In the genomic region with DNA sequence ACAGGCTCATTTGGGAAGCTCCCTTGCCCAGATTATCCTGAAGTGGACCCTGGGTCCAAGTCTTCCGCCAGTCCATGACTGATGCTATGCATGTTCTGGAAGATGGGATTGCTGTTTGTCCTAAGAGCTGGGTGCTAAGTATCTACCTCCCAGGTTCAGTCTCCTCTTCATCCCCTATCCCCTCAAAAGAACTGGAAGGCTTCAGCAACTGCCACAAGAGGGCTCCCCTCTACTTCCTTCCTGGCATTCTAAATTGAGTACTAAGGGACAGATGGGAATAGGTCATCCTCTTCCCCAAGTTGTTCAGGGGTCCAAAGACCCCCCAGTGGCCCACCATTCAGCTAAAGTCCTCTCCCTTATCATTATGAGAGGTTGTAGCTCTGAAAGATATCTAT, we compare ENCODE assay signal across 11 cellular contexts. TPM values are rescaled to one million over a fixed set of nuclear protein-coding genes. Genes with fewer than 3 reads are reported as not detected.
A peak's percentile ranks its signal among the peaks of the same experiment; 100 is the strongest.
DNase-seq lines count a peak whose midpoint lies in the region; ATAC-seq, FAIRE-seq and TF ChIP-seq lines count a peak whose summit lies in the region.
"Had no signal": no experiment of that assay in that cellular context is flagged by ENCODE, and none has a peak within 500 bp of the region (broad histone marks: within the 10 kb centered on the region; RNA-seq: fewer than 3 reads in every experiment).

No MANE protein-coding gene starts in this region.

- intact Hi-C loops in HepG2 (cut with micrococcal nuclease; ENCODE audit: unreplicated experiment) (no loop called here), body of pancreas (cut with DNase I) (loop anchor here (10.0 kb wide), 1 partner anchor 80 kb away; a partner anchor contains a TSS)

- DNase-seq in HepG2 (ENCODE audit: low spot score) (peak; percentile 23), body of pancreas (no peak), NCI-H774 (lab: John Stamatoyannopoulos, UW) (no peak)
- DNase-seq: activated gamma-delta T cell had no signal

- no peaks in the 10 kb centered on the region for H3K9me3 ChIP-seq in HepG2 (ENCODE audit: low read length)
- H3K9me3 ChIP-seq in body of pancreas = no peaks in the 10 kb centered on the region
- H3K9me3 ChIP-seq: heart left ventricle had no signal

- no peak for FAIRE-seq in HepG2 (lab: Jason Lieb, UNC)

- H3K27ac ChIP-seq in C4-2B = no peak overlapping the region
- H3K27ac ChIP-seq in VCaP = no peak overlapping the region
- H3K27ac ChIP-seq in HepG2 (ENCODE audit: extremely low read length, insufficient read depth, low read length) = no peak overlapping the region
- H3K27ac ChIP-seq in body of pancreas = no peak overlapping the region

- H3K4me3 ChIP-seq in HepG2 (replicated peaks in 1 of 3; ENCODE audit: insufficient read depth in 1 of 3, low read depth in 2 of 3, low read length in 3 of 3) = no peak overlapping the region
- H3K4me3 ChIP-seq in body of pancreas = no peak overlapping the region
- H3K4me3 ChIP-seq: heart left ventricle had no signal

- H3K9ac ChIP-seq in HepG2 (ENCODE audit: insufficient read depth, low read depth, low read length) = no peak overlapping the region

- no peaks in the 10 kb centered on the region for H3K27me3 ChIP-seq in HepG2 (ENCODE audit: control insufficient read depth in 1 of 2, insufficient read depth in 2 of 2, low read length in 2 of 2)
- H3K27me3 ChIP-seq in body of pancreas = no peaks in the 10 kb centered on the region
- H3K27me3 ChIP-seq: heart left ventricle had no signal

- TF ChIP-seq CTCF in C4-2B (conservative IDR thresholded peaks at IDR 0.05) = peak; percentile 34
- TF ChIP-seq CTCF in GM12873 (IDR thresholded peaks at IDR 0.05; ENCODE audit: insufficient read depth, low read depth, low read length, missing control alignments) = peak; percentile 38
- peak; percentile 65 for TF ChIP-seq CTCF in VCaP (conservative IDR thresholded peaks at IDR 0.05)
- peak; percentile 50 for TF ChIP-seq CTCF in HepG2 (CRISPR knock-in tag; IDR thresholded peaks at IDR 0.05)
- peak in 1 of 7 experiments; percentile 21 for TF ChIP-seq CTCF in body of pancreas (IDR thresholded peaks at IDR 0.05)

- TF ChIP-seq POLR2A in HepG2 (IDR thresholded peaks at IDR 0.05; ENCODE audit: insufficient read depth in 1 of 2, low read depth in 2 of 2, low read length in 2 of 2) = no peak
- no peak for TF ChIP-seq POLR2A in body of pancreas (IDR thresholded peaks at IDR 0.05)

- CTCF ChIA-PET in HepG2 (lab: Yijun Ruan, JAX; ENCODE audit: low intra/inter-chr PET ratio, low total read pairs) = interaction anchor here (1.2 to 1.4 kb wide), 2 partner anchors 61 to 81 kb away, joined by 5 read pairs; no protein-coding TSS in a partner anchor

- H3K4me2 ChIP-seq in HepG2 (ENCODE audit: low read depth, low read length) = no peak overlapping the region

- POLR2A ChIA-PET in HepG2 (lab: Yijun Ruan, JAX) = no interaction called here

- H4K20me1 ChIP-seq in HepG2 (ENCODE audit: insufficient read depth, low read length) = no peaks in the 10 kb centered on the region; the same call in 1 of the 2 replicates

- no peak overlapping the region for H2AFZ ChIP-seq in HepG2 (ENCODE audit: low read length)

- H3K79me2 ChIP-seq in HepG2 (ENCODE audit: insufficient read depth, low read length) = no peaks in the 10 kb centered on the region

- TF ChIP-seq RAD21 in HepG2 (CRISPR knock-in tag; IDR thresholded peaks at IDR 0.05) = no peak

- no TSS peak for BruUV-seq in HepG2 (replicated peaks; lab: Mats Ljungman, UMichigan)

- TF ChIP-seq EP300 in HepG2 (IDR thresholded peaks at IDR 0.05; ENCODE audit: low read depth in 2 of 2, low read length in 2 of 2) (no peak), HepG2 (CRISPR knock-in tag; IDR thresholded peaks at IDR 0.05; ENCODE audit: borderline replicate concordance) (no peak)

- in situ Hi-C loops in HepG2 (cut with HindIII; ENCODE audit: extremely low pct_ligation_motif_present, low pct_unique_long_range_greater_than_20kb) = no loop called here

- no peaks in the 10 kb centered on the region for H3K4me1 ChIP-seq in HepG2 (ENCODE audit: insufficient read depth, low read length)
- no peaks in the 10 kb centered on the region for H3K4me1 ChIP-seq in body of pancreas
- H3K4me1 ChIP-seq: heart left ventricle had no signal

- ATAC-seq in HepG2 = peak; percentile 55
- no peak for ATAC-seq in body of pancreas
- ATAC-seq in HG03469 (IDR thresholded peaks at IDR 0.05; ENCODE audit: unreplicated experiment) = no peak
- ATAC-seq in HG03378 (IDR thresholded peaks at IDR 0.05; ENCODE audit: unreplicated experiment) = no peak
- ATAC-seq: heart left ventricle, Right ventricle myocardium inferior had no signal

- peaks cover 9 to 63% of the 10 kb centered on the region in 2 experiments for H3K36me3 ChIP-seq in HepG2 (replicated peaks in 1 of 2; ENCODE audit: control insufficient read depth in 1 of 2, insufficient read depth in 2 of 2, low read length in 2 of 2)
- H3K36me3 ChIP-seq in body of pancreas (replicated peaks in 1 of 2; ENCODE audit: insufficient read depth in 1 of 2, low read depth in 2 of 2) = peaks cover 0 to 7% of the 10 kb centered on the region in 2 donors

- 100% methylated on average over 1 of the region's 1 CpG for WGBS in HepG2 (ENCODE audit: low lambda C conversion rate)
- 93 to 100% methylated on average over 1 of the region's 1 CpG for WGBS in body of pancreas, 2 donors

RNA-seq across cellular contexts. Expression of a gene that starts 9.0 kb away (rescaled TPM):
- total RNA-seq in HepG2 (2016; rRNA removed; fragmentation: Illumina TruSeq; extraction: Trizol) (6.0 and 15.5 TPM in 2 replicates), body of pancreas (10 to 100 TPM; 31.1 to 98.6 TPM)
- total RNA-seq in HepG2 (2016; cell fraction: cytosol; rRNA removed; fragmentation: Illumina TruSeq; extraction: Trizol; ENCODE audit: low read depth) = 4.2 and 6.5 TPM in 2 replicates
- total RNA-seq in HepG2 (2016; cell fraction: insoluble cytoplasmic fraction; rRNA removed; fragmentation: Illumina TruSeq; extraction: Trizol) = 5.5 and 12.8 TPM in 2 replicates
- total RNA-seq in HepG2 (2016; cell fraction: membrane; rRNA removed; fragmentation: Illumina TruSeq; extraction: Trizol) = 3.1 and 4.5 TPM in 2 replicates
- total RNA-seq in HepG2 (2016; cell fraction: nucleus; rRNA removed; fragmentation: Illumina TruSeq; extraction: Trizol) = 15.3 and 19.2 TPM in 2 replicates
- polyA plus RNA-seq in HepG2 (2011; rRNA removed) = 19.4 and 24.2 TPM in 2 replicates
- polyA plus RNA-seq in HepG2 (2011; cell fraction: cytosol; rRNA removed) = 14.4 and 16.8 TPM in 2 replicates
- polyA plus RNA-seq in HepG2 (2011; cell fraction: nucleus; rRNA removed) = 32.6 and 35.0 TPM in 2 replicates
- polyA plus RNA-seq in HepG2 (2012) = 12.9 and 14.4 TPM in 2 replicates
- polyA plus RNA-seq in HepG2 (2016; cell fraction: cytosol; fragmentation: Illumina TruSeq; extraction: Trizol; ENCODE audit: low read depth) = 4.6 and 5.1 TPM in 2 replicates
- 10.0 and 12.0 TPM in 2 replicates for polyA plus RNA-seq in HepG2 (2016; cell fraction: insoluble cytoplasmic fraction; fragmentation: Illumina TruSeq; extraction: Trizol; ENCODE audit: low read depth)
- 4.5 and 4.9 TPM in 2 replicates for polyA plus RNA-seq in HepG2 (2016; cell fraction: membrane; fragmentation: Illumina TruSeq; extraction: Trizol; ENCODE audit: low read depth)
- polyA plus RNA-seq in HepG2 (2016; cell fraction: nucleus; fragmentation: Illumina TruSeq; extraction: Trizol; ENCODE audit: insufficient read depth, low read depth) = 55.0 and 59.9 TPM in 2 replicates
- 11.0 and 47.3 TPM in 2 replicates for polyA minus RNA-seq in HepG2 (2011; rRNA and poly(A)+ RNA removed; ENCODE audit: low replicate concordance)
- polyA minus RNA-seq in HepG2 (2011; cell fraction: cytosol; rRNA and poly(A)+ RNA removed) = 5.6 and 6.8 TPM in 2 replicates
- polyA minus RNA-seq in HepG2 (2011; cell fraction: nucleus; rRNA and poly(A)+ RNA removed) = 10.8 and 15.2 TPM in 2 replicates

RNA-seq across cellular contexts. Expression of a gene that starts 23.0 kb away (rescaled TPM):
- 48.4 and 53.8 TPM in 2 replicates for total RNA-seq in HepG2 (2016; rRNA removed; fragmentation: Illumina TruSeq; extraction: Trizol)
- total RNA-seq in HepG2 (2016; cell fraction: cytosol; rRNA removed; fragmentation: Illumina TruSeq; extraction: Trizol; ENCODE audit: low read depth) = 12.0 and 15.8 TPM in 2 replicates
- total RNA-seq in HepG2 (2016; cell fraction: insoluble cytoplasmic fraction; rRNA removed; fragmentation: Illumina TruSeq; extraction: Trizol) = 43.0 and 57.4 TPM in 2 replicates
- 15.7 and 16.6 TPM in 2 replicates for total RNA-seq in HepG2 (2016; cell fraction: membrane; rRNA removed; fragmentation: Illumina TruSeq; extraction: Trizol)
- 20.9 and 24.1 TPM in 2 replicates for total RNA-seq in HepG2 (2016; cell fraction: nucleus; rRNA removed; fragmentation: Illumina TruSeq; extraction: Trizol)
- polyA plus RNA-seq in HepG2 (2011; rRNA removed) = 57.9 and 60.0 TPM in 2 replicates
- 60.3 and 60.4 TPM in 2 replicates for polyA plus RNA-seq in HepG2 (2011; cell fraction: cytosol; rRNA removed)
- polyA plus RNA-seq in HepG2 (2011; cell fraction: nucleus; rRNA removed) = 32.8 and 38.8 TPM in 2 replicates
- 39.0 and 41.4 TPM in 2 replicates for polyA plus RNA-seq in HepG2 (2012)
- 11.9 and 13.5 TPM in 2 replicates for polyA plus RNA-seq in HepG2 (2016; cell fraction: cytosol; fragmentation: Illumina TruSeq; extraction: Trizol; ENCODE audit: low read depth)
- polyA plus RNA-seq in HepG2 (2016; cell fraction: insoluble cytoplasmic fraction; fragmentation: Illumina TruSeq; extraction: Trizol; ENCODE audit: low read depth) = 76.4 and 85.2 TPM in 2 replicates
- 13.7 and 16.3 TPM in 2 replicates for polyA plus RNA-seq in HepG2 (2016; cell fraction: membrane; fragmentation: Illumina TruSeq; extraction: Trizol; ENCODE audit: low read depth)
- 47.8 and 51.2 TPM in 2 replicates for polyA plus RNA-seq in HepG2 (2016; cell fraction: nucleus; fragmentation: Illumina TruSeq; extraction: Trizol; ENCODE audit: insufficient read depth, low read depth)
- polyA minus RNA-seq in HepG2 (2011; rRNA and poly(A)+ RNA removed; ENCODE audit: low replicate concordance) = 62.5 and 183 TPM in 2 replicates
- polyA minus RNA-seq in HepG2 (2011; cell fraction: cytosol; rRNA and poly(A)+ RNA removed) = 19.9 and 22.8 TPM in 2 replicates
- 27.7 and 29.2 TPM in 2 replicates for polyA minus RNA-seq in HepG2 (2011; cell fraction: nucleus; rRNA and poly(A)+ RNA removed)
- 10 to 100 TPM; 22.3 to 24.1 TPM for total RNA-seq in body of pancreas

RNA-seq across cellular contexts. Expression of a gene that starts 37.2 kb away (rescaled TPM):
- total RNA-seq in HepG2 (2016; rRNA removed; fragmentation: Illumina TruSeq; extraction: Trizol) (0.09 TPM in 1 of 2 replicates, not detected in the other), body of pancreas (1 to 10 TPM in 1 of 2 donors, not detected in 1; 1.3 TPM)
- not detected in 2 replicates for total RNA-seq in HepG2 (2016; cell fraction: cytosol; rRNA removed; fragmentation: Illumina TruSeq; extraction: Trizol; ENCODE audit: low read depth)
- total RNA-seq in HepG2 (2016; cell fraction: insoluble cytoplasmic fraction; rRNA removed; fragmentation: Illumina TruSeq; extraction: Trizol) = not detected in 2 replicates
- 0.14 TPM in 1 of 2 replicates, not detected in the other for total RNA-seq in HepG2 (2016; cell fraction: membrane; rRNA removed; fragmentation: Illumina TruSeq; extraction: Trizol)
- not detected in 2 replicates for total RNA-seq in HepG2 (2016; cell fraction: nucleus; rRNA removed; fragmentation: Illumina TruSeq; extraction: Trizol)
- 0.05 and 0.12 TPM in 2 replicates for polyA plus RNA-seq in HepG2 (2011; rRNA removed)
- 0.04 and 0.08 TPM in 2 replicates for polyA plus RNA-seq in HepG2 (2011; cell fraction: cytosol; rRNA removed)
- polyA plus RNA-seq in HepG2 (2011; cell fraction: nucleus; rRNA removed) = 0.48 and 0.64 TPM in 2 replicates
- not detected in 2 replicates for polyA plus RNA-seq in HepG2 (2012)
- not detected in 2 replicates for polyA plus RNA-seq in HepG2 (2016; cell fraction: cytosol; fragmentation: Illumina TruSeq; extraction: Trizol; ENCODE audit: low read depth)
- not detected in 2 replicates for polyA plus RNA-seq in HepG2 (2016; cell fraction: insoluble cytoplasmic fraction; fragmentation: Illumina TruSeq; extraction: Trizol; ENCODE audit: low read depth)
- not detected in 2 replicates for polyA plus RNA-seq in HepG2 (2016; cell fraction: membrane; fragmentation: Illumina TruSeq; extraction: Trizol; ENCODE audit: low read depth)
- polyA plus RNA-seq in HepG2 (2016; cell fraction: nucleus; fragmentation: Illumina TruSeq; extraction: Trizol; ENCODE audit: insufficient read depth, low read depth) = 0.21 and 0.33 TPM in 2 replicates
- 0.18 and 1.6 TPM in 2 replicates for polyA minus RNA-seq in HepG2 (2011; rRNA and poly(A)+ RNA removed; ENCODE audit: low replicate concordance)
- polyA minus RNA-seq in HepG2 (2011; cell fraction: cytosol; rRNA and poly(A)+ RNA removed) = 1.8 TPM in 1 of 2 replicates, not detected in the other
- polyA minus RNA-seq in HepG2 (2011; cell fraction: nucleus; rRNA and poly(A)+ RNA removed) = not detected in 2 replicates

RNA-seq across cellular contexts. Expression of a gene that starts 43.8 kb away (rescaled TPM):
- total RNA-seq in HepG2 (2016; rRNA removed; fragmentation: Illumina TruSeq; extraction: Trizol) (not detected in 2 replicates), body of pancreas (not detected)
- total RNA-seq in HepG2 (2016; cell fraction: cytosol; rRNA removed; fragmentation: Illumina TruSeq; extraction: Trizol; ENCODE audit: low read depth) = not detected in 2 replicates
- total RNA-seq in HepG2 (2016; cell fraction: insoluble cytoplasmic fraction; rRNA removed; fragmentation: Illumina TruSeq; extraction: Trizol) = not detected in 2 replicates
- total RNA-seq in HepG2 (2016; cell fraction: membrane; rRNA removed; fragmentation: Illumina TruSeq; extraction: Trizol) = not detected in 2 replicates
- total RNA-seq in HepG2 (2016; cell fraction: nucleus; rRNA removed; fragmentation: Illumina TruSeq; extraction: Trizol) = not detected in 2 replicates
- not detected in 2 replicates for polyA plus RNA-seq in HepG2 (2011; rRNA removed)
- polyA plus RNA-seq in HepG2 (2011; cell fraction: cytosol; rRNA removed) = not detected in 2 replicates
- not detected in 2 replicates for polyA plus RNA-seq in HepG2 (2011; cell fraction: nucleus; rRNA removed)
- polyA plus RNA-seq in HepG2 (2012) = not detected in 2 replicates
- polyA plus RNA-seq in HepG2 (2016; cell fraction: cytosol; fragmentation: Illumina TruSeq; extraction: Trizol; ENCODE audit: low read depth) = not detected in 2 replicates
- polyA plus RNA-seq in HepG2 (2016; cell fraction: insoluble cytoplasmic fraction; fragmentation: Illumina TruSeq; extraction: Trizol; ENCODE audit: low read depth) = not detected in 2 replicates
- polyA plus RNA-seq in HepG2 (2016; cell fraction: membrane; fragmentation: Illumina TruSeq; extraction: Trizol; ENCODE audit: low read depth) = not detected in 2 replicates
- not detected in 2 replicates for polyA plus RNA-seq in HepG2 (2016; cell fraction: nucleus; fragmentation: Illumina TruSeq; extraction: Trizol; ENCODE audit: insufficient read depth, low read depth)
- polyA minus RNA-seq in HepG2 (2011; rRNA and poly(A)+ RNA removed; ENCODE audit: low replicate concordance) = not detected in 2 replicates
- polyA minus RNA-seq in HepG2 (2011; cell fraction: cytosol; rRNA and poly(A)+ RNA removed) = not detected in 2 replicates
- polyA minus RNA-seq in HepG2 (2011; cell fraction: nucleus; rRNA and poly(A)+ RNA removed) = not detected in 2 replicates
- total RNA-seq: Right ventricle myocardium inferior had no signal
- polyA plus RNA-seq: heart left ventricle had no signal
